In the genomic region with DNA sequence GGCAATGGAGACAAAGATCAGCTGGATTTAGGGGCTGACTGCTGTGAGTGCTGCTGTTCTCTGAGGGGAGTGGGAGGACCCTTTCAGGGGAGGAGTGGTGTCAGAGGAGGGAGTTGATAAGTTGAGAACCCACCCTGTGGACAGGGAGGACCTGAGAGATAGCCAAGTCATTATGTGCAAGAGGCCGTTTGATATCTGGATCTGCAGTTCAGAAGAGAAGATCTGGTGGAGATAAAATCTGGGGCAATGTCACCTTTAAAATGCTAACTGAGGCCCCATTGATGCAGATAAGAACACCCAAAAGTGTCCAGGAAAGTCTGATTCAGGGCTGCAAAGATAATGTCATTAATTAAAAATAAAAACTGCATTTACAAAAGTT, we compare ENCODE assay signal across 1 cellular context.
TF ChIP-seq lines count a peak whose summit lies in the region.

No MANE protein-coding gene starts in this region.

TF ChIP-seq in K562, 482 proteins besides CTCF, POLR2A, EP300 and RAD21 (continued from another document):
- TF ChIP-seq, protein P1, sequence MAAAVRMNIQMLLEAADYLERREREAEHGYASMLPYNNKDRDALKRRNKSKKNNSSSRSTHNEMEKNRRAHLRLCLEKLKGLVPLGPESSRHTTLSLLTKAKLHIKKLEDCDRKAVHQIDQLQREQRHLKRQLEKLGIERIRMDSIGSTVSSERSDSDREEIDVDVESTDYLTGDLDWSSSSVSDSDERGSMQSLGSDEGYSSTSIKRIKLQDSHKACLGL (CRISPR knock-in tag; IDR thresholded peaks at IDR 0.05; ENCODE audit: borderline replicate concordance, poor library complexity, severe bottlenecking): no peak
- TF ChIP-seq ZNF707 (CRISPR knock-in tag; conservative IDR thresholded peaks at IDR 0.05): no peak
- no peak for TF ChIP-seq TARDBP (IDR thresholded peaks at IDR 0.05)
- TF ChIP-seq, protein P2, sequence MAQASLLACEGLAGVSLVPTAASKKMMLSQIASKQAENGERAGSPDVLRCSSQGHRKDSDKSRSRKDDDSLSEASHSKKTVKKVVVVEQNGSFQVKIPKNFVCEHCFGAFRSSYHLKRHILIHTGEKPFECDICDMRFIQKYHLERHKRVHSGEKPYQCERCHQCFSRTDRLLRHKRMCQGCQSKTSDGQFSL (CRISPR knock-in tag; IDR thresholded peaks at IDR 0.05): no peak
- TF ChIP-seq, protein P2 (tag; IDR thresholded peaks at IDR 0.05): no peak
- no peak for TF ChIP-seq KHSRP (IDR thresholded peaks at IDR 0.05)
- no peak for TF ChIP-seq BRF1 (IDR thresholded peaks at IDR 0.05; ENCODE audit: borderline replicate concordance, extremely low read depth, insufficient read length)
- TF ChIP-seq MECOM (CRISPR knock-in tag; IDR thresholded peaks at IDR 0.05): no peak
- TF ChIP-seq SMARCA4 (IDR thresholded peaks at IDR 0.05): peak; percentile 46; the same call in 1 of the 2 replicates
- no peak for TF ChIP-seq EZH2 (IDR thresholded peaks at IDR 0.05; ENCODE audit: borderline replicate concordance, low read depth, low read length)
- no peak for TF ChIP-seq ZMIZ1 (IDR thresholded peaks at IDR 0.05; ENCODE audit: low read depth in 2 of 2, low read length in 2 of 2)
- no peak for TF ChIP-seq SPI1 (IDR thresholded peaks at IDR 0.05; ENCODE audit: borderline replicate concordance, low read depth, low read length)
- TF ChIP-seq KDM1A (IDR thresholded peaks at IDR 0.05): no peak
- TF ChIP-seq L3MBTL2 (IDR thresholded peaks at IDR 0.05): no peak
- TF ChIP-seq, protein P3, sequence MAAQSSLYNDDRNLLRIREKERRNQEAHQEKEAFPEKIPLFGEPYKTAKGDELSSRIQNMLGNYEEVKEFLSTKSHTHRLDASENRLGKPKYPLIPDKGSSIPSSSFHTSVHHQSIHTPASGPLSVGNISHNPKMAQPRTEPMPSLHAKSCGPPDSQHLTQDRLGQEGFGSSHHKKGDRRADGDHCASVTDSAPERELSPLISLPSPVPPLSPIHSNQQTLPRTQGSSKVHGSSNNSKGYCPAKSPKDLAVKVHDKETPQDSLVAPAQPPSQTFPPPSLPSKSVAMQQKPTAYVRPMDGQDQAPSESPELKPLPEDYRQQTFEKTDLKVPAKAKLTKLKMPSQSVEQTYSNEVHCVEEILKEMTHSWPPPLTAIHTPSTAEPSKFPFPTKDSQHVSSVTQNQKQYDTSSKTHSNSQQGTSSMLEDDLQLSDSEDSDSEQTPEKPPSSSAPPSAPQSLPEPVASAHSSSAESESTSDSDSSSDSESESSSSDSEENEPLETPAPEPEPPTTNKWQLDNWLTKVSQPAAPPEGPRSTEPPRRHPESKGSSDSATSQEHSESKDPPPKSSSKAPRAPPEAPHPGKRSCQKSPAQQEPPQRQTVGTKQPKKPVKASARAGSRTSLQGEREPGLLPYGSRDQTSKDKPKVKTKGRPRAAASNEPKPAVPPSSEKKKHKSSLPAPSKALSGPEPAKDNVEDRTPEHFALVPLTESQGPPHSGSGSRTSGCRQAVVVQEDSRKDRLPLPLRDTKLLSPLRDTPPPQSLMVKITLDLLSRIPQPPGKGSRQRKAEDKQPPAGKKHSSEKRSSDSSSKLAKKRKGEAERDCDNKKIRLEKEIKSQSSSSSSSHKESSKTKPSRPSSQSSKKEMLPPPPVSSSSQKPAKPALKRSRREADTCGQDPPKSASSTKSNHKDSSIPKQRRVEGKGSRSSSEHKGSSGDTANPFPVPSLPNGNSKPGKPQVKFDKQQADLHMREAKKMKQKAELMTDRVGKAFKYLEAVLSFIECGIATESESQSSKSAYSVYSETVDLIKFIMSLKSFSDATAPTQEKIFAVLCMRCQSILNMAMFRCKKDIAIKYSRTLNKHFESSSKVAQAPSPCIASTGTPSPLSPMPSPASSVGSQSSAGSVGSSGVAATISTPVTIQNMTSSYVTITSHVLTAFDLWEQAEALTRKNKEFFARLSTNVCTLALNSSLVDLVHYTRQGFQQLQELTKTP (IDR thresholded peaks at IDR 0.05; ENCODE audit: low read depth in 1 of 2, partially characterized antibody in 2 of 2): no peak
- TF ChIP-seq DPF2 (IDR thresholded peaks at IDR 0.05): peak; percentile 81
- TF ChIP-seq BHLHE40 (IDR thresholded peaks at IDR 0.05; ENCODE audit: low read length): no peak
- TF ChIP-seq HMGXB4 (CRISPR knock-in tag; IDR thresholded peaks at IDR 0.05): no peak
- no peak for TF ChIP-seq ERF (CRISPR knock-in tag; IDR thresholded peaks at IDR 0.05)
- TF ChIP-seq SOX6 (IDR thresholded peaks at IDR 0.05): 0 out of 2 replicates have a peak, but pooled peaks have one; percentile 31
- TF ChIP-seq MYBL2 (IDR thresholded peaks at IDR 0.05; ENCODE audit: low read depth): no peak
- no peak for TF ChIP-seq MYBL2 (CRISPR knock-in tag; IDR thresholded peaks at IDR 0.05; ENCODE audit: borderline replicate concordance)
- TF ChIP-seq POLR2H (tag; IDR thresholded peaks at IDR 0.05; ENCODE audit: low read depth): no peak
- TF ChIP-seq U2AF2 (optimal IDR thresholded peaks at IDR 0.05; ENCODE audit: low read depth, low read length): no peak
- no peak for TF ChIP-seq NBN (IDR thresholded peaks at IDR 0.05; ENCODE audit: low read depth)
- TF ChIP-seq, protein P4, sequence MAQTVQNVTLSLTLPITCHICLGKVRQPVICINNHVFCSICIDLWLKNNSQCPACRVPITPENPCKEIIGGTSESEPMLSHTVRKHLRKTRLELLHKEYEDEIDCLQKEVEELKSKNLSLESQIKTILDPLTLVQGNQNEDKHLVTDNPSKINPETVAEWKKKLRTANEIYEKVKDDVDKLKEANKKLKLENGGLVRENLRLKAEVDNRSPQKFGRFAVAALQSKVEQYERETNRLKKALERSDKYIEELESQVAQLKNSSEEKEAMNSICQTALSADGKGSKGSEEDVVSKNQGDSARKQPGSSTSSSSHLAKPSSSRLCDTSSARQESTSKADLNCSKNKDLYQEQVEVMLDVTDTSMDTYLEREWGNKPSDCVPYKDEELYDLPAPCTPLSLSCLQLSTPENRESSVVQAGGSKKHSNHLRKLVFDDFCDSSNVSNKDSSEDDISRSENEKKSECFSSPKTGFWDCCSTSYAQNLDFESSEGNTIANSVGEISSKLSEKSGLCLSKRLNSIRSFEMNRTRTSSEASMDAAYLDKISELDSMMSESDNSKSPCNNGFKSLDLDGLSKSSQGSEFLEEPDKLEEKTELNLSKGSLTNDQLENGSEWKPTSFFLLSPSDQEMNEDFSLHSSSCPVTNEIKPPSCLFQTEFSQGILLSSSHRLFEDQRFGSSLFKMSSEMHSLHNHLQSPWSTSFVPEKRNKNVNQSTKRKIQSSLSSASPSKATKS (CRISPR knock-in tag; IDR thresholded peaks at IDR 0.05): no peak
- TF ChIP-seq CBFA2T3 (IDR thresholded peaks at IDR 0.05): peak; percentile 80
- TF ChIP-seq RUNX1 (IDR thresholded peaks at IDR 0.05; ENCODE audit: low read depth): no peak
- no peak for TF ChIP-seq TAF1 (IDR thresholded peaks at IDR 0.05; ENCODE audit: control insufficient read depth, extremely low read depth, insufficient read depth, low read length, severe bottlenecking)
- no peak for TF ChIP-seq WHSC1 (IDR thresholded peaks at IDR 0.05; ENCODE audit: low read length)
- no peak for TF ChIP-seq CLOCK (CRISPR knock-in tag; IDR thresholded peaks at IDR 0.05; ENCODE audit: borderline replicate concordance)
- TF ChIP-seq HNRNPH1 (optimal IDR thresholded peaks at IDR 0.05; ENCODE audit: low read depth, low read length): no peak
- TF ChIP-seq ZNF41 (CRISPR knock-in tag; conservative IDR thresholded peaks at IDR 0.05): no peak
- TF ChIP-seq ZNF668 (CRISPR knock-in tag; IDR thresholded peaks at IDR 0.05): no peak
